In genomic region chr4:111630705-111631104, GRCh38 we compare ENCODE assay signal across 8 cellular contexts.
DNase-seq lines count a peak whose midpoint lies in the region; ATAC-seq and TF ChIP-seq lines count a peak whose summit lies in the region.

No MANE protein-coding gene starts in this region.

- H3K27me3 Mint-ChIP-seq in GM23338 (ENCODE audit: insufficient read depth, low read depth, poor library complexity) (no peaks in the 10 kb centered on the region), T-helper 17 cell (no peaks in the 10 kb centered on the region)
- peaks cover 0 to 2% of the 10 kb centered on the region in 2 donors for H3K27me3 Mint-ChIP-seq in CD8-positive, alpha-beta memory T cell

- H3K4me1 Mint-ChIP-seq in GM23338 (no peaks in the 10 kb centered on the region), T-helper 17 cell (no peaks in the 10 kb centered on the region)
- H3K4me1 Mint-ChIP-seq in CD8-positive, alpha-beta memory T cell, result no peaks in the 10 kb centered on the region

- ATAC-seq in GM23338 (peak; percentile 58), GM21737 (IDR thresholded peaks at IDR 0.05; ENCODE audit: unreplicated experiment) (no peak), T-helper 17 cell (no peak), GM21529 (IDR thresholded peaks at IDR 0.05; ENCODE audit: unreplicated experiment) (no peak)

- no peaks in the 10 kb centered on the region for H3K27me3 ChIP-seq in GM23338 (ENCODE audit: insufficient read depth)
- no peaks in the 10 kb centered on the region for H3K27me3 ChIP-seq in PC-9 (ENCODE audit: insufficient read depth, low read depth)
- H3K27me3 ChIP-seq in CD8-positive, alpha-beta memory T cell (ENCODE audit: insufficient read depth, low read length, poor library complexity, severe bottlenecking), result no peaks in the 10 kb centered on the region

- H3K4me1 ChIP-seq in GM23338 (ENCODE audit: insufficient read depth), result no peaks in the 10 kb centered on the region
- no peaks in the 10 kb centered on the region for H3K4me1 ChIP-seq in PC-9 (replicated peaks; ENCODE audit: insufficient read depth)
- no peaks in the 10 kb centered on the region for H3K4me1 ChIP-seq in CD8-positive, alpha-beta memory T cell (ENCODE audit: insufficient read depth, low read length)

- POLR2A ChIA-PET in PC-9 (lab: Charles Lee; ENCODE audit: unreplicated experiment), result no interaction called here
- POLR2A ChIA-PET in CD8-positive, alpha-beta memory T cell (lab: Charles Lee), result no interaction called here

- no peak overlapping the region for H3K27ac ChIP-seq in GM23338 (ENCODE audit: low read depth)
- H3K27ac ChIP-seq in PC-9, result no peak overlapping the region
- no peak overlapping the region for H3K27ac ChIP-seq in CD8-positive, alpha-beta memory T cell (ENCODE audit: low read depth, low read length)

- H3K27ac Mint-ChIP-seq in GM23338 (no peak overlapping the region), T-helper 17 cell (no peak overlapping the region)
- H3K27ac Mint-ChIP-seq in CD8-positive, alpha-beta memory T cell, result no peak overlapping the region

- DNase-seq in A172 (ENCODE audit: low spot score) (peak; percentile 23), GM23338 (ENCODE audit: low spot score) (peak; percentile 56), PC-9 (no peak), fibroblast of the aortic adventitia (ENCODE audit: low read depth) (peak; percentile 54), T-helper 17 cell (no peak)
- DNase-seq in CD8-positive, alpha-beta memory T cell, result no peak

- peaks cover 4% of the 10 kb centered on the region; the same call in 1 of the 3 replicates for H3K9me3 Mint-ChIP-seq in GM23338
- H3K9me3 Mint-ChIP-seq in CD8-positive, alpha-beta memory T cell, result peaks cover 0 to 7% (median 5%) of the 10 kb centered on the region in 5 donors

- no peaks in the 10 kb centered on the region for H3K79me2 ChIP-seq in GM23338 (replicated peaks; ENCODE audit: insufficient read depth)
- no peaks in the 10 kb centered on the region for H3K79me2 ChIP-seq in PC-9 (ENCODE audit: low read depth)

- no peak overlapping the region for H3K4me2 ChIP-seq in GM23338
- no peak overlapping the region for H3K4me2 ChIP-seq in PC-9

- intact Hi-C loops in PC-9 (cut with micrococcal nuclease; ENCODE audit: unreplicated experiment), result loop anchor here (1.0 to 10.0 kb wide), 4 partner anchors 494 to 1113 kb away; no protein-coding TSS in a partner anchor

- BruUV-seq in PC-9 (replicated peaks; lab: Mats Ljungman, UMichigan), result no TSS peak

- H3K36me3 Mint-ChIP-seq in GM23338 (ENCODE audit: low read depth) (no peaks in the 10 kb centered on the region; the same call in 2 of the 3 replicates), T-helper 17 cell (ENCODE audit: low read depth) (no peaks in the 10 kb centered on the region)
- H3K36me3 Mint-ChIP-seq in CD8-positive, alpha-beta memory T cell, result no peaks in the 10 kb centered on the region

- H3K4me3 Mint-ChIP-seq in GM23338, result no peak overlapping the region
- no peak overlapping the region for H3K4me3 Mint-ChIP-seq in T-helper 17 cell
- H3K4me3 Mint-ChIP-seq in CD8-positive, alpha-beta memory T cell, result no peak overlapping the region

- H3K9me2 ChIP-seq in GM23338 (ENCODE audit: insufficient read depth) (no peaks in the 10 kb centered on the region), PC-9 (ENCODE audit: insufficient read depth) (no peaks in the 10 kb centered on the region)

- H4K20me1 ChIP-seq in GM23338 (replicated peaks; ENCODE audit: insufficient read depth) (no peaks in the 10 kb centered on the region), PC-9 (ENCODE audit: insufficient read depth) (no peaks in the 10 kb centered on the region)

- H3K4me3 ChIP-seq in GM23338, result no peak overlapping the region
- H3K4me3 ChIP-seq in PC-9, result no peak overlapping the region
- H3K4me3 ChIP-seq in fibroblast of the aortic adventitia (ENCODE audit: low read depth, low read length), result no peak overlapping the region
- H3K4me3 ChIP-seq in CD8-positive, alpha-beta memory T cell (ENCODE audit: low read length), result no peak overlapping the region

- H3F3A ChIP-seq in GM23338 (replicated peaks; ENCODE audit: low read depth), result no peaks in the 10 kb centered on the region
- no peaks in the 10 kb centered on the region for H3F3A ChIP-seq in PC-9 (ENCODE audit: insufficient read depth, low read depth)

- TF ChIP-seq CTCF in GM23338 (conservative IDR thresholded peaks at IDR 0.05; ENCODE audit: low read depth in 2 of 2) (peak in 1 of 2 experiments; percentile 64; a peak in 3 of 4 replicates), PC-9 (conservative IDR thresholded peaks at IDR 0.05) (peak; percentile 44), fibroblast of the aortic adventitia (IDR thresholded peaks at IDR 0.05; ENCODE audit: insufficient read depth, low read length) (peak; percentile 31)

- no peaks in the 10 kb centered on the region for H3K36me3 ChIP-seq in GM23338 (ENCODE audit: insufficient read depth)
- no peaks in the 10 kb centered on the region for H3K36me3 ChIP-seq in PC-9 (ENCODE audit: low read depth)
- H3K36me3 ChIP-seq in CD8-positive, alpha-beta memory T cell (ENCODE audit: insufficient read depth, low read length), result no peaks in the 10 kb centered on the region

- CTCF ChIA-PET in PC-9 (lab: Charles Lee), result no interaction called here
- CTCF ChIA-PET in CD8-positive, alpha-beta memory T cell (lab: Charles Lee), result no interaction called here

- H2AFZ ChIP-seq in GM23338 (no peak overlapping the region), PC-9 (no peak overlapping the region)

- H3K9me3 ChIP-seq in PC-9 (ENCODE audit: insufficient read depth, low read depth), result no peaks in the 10 kb centered on the region
- H3K9me3 ChIP-seq in T-helper 17 cell (ENCODE audit: control insufficient read depth, low read length, poor library complexity, severe bottlenecking), result no peaks in the 10 kb centered on the region
- no peaks in the 10 kb centered on the region for H3K9me3 ChIP-seq in CD8-positive, alpha-beta memory T cell (ENCODE audit: low read length)

TF ChIP-seq in GM23338, 12 proteins besides CTCF, POLR2A, EP300 and RAD21 (continues in another document):
- TF ChIP-seq REST (IDR thresholded peaks at IDR 0.05; ENCODE audit: unreplicated experiment) (no peak), JUNB (IDR thresholded peaks at IDR 0.05; ENCODE audit: unreplicated experiment) (no peak), NANOG (IDR thresholded peaks at IDR 0.05; ENCODE audit: borderline replicate concordance) (no peak)

Comparison
In these comparisons a context has a peak if more than half of its experiments do, and no peak if none do; other contexts are left out.
1. DNase-seq: peak in A172 (single experiment), GM23338 (single experiment) and fibroblast of the aortic adventitia (single experiment); none in PC-9 (0 of 2), T-helper 17 cell (0 of 3) and CD8-positive, alpha-beta memory T cell (0 of 5).